1 cellular context compared by ENCODE assay signal in the genomic region with DNA sequence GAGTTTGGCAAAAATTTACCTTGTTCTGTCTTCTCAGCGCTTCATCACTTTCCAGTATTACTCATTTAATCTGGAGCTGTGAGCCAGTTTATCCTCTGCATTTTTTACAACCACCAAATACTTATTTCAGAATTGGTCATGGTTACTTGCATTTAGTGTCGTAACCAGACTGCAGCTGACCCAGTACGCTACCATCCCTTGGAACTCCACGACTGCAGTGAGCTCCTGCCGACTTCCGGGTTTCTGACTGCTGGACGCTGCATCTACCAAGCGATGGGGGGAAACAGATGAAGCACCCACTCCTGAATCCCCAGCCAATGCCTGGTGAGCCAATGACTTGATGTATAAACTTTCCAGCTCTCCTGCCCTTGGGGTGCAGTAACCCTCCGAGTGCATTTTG.
TF ChIP-seq lines count a peak whose summit lies in the region.

No MANE protein-coding gene starts in this region.

TF ChIP-seq in GM23338, 12 proteins besides CTCF, POLR2A, EP300 and RAD21 (continued from another document):
- TF ChIP-seq ZNF462 (CRISPR knock-in tag; IDR thresholded peaks at IDR 0.05) (no peak), STAT1 (IDR thresholded peaks at IDR 0.05; ENCODE audit: unreplicated experiment) (no peak)
TF ChIP-seq in GM23338: peak in this region for 0.
